24 cellular contexts compared by ENCODE assay signal in the genomic region with DNA sequence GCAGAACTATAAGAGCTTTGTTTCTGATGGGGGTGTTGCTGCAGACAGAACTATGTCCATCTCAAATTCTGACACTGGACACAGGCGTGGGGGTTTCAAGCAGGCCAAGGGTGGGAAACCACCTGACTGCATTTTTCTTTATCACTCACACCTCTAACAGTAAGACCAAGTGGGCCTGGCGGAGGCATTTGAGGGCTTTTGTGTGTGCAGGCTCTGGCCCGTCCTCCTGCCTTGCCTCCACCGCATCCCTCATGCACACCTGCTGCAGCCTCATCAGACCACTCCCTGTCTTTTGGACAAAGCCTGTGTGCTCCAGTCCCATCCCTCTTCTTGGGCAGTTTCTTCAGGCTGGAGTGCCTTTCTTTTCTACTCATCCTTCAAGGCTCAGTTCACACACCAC. TPM values are rescaled to one million over a fixed set of nuclear protein-coding genes. Genes with fewer than 3 reads are reported as not detected.
DNase-seq lines count a peak whose midpoint lies in the region; ATAC-seq and TF ChIP-seq lines count a peak whose summit lies in the region.
"Had no signal": no experiment of that assay in that cellular context is flagged by ENCODE, and none has a peak within 500 bp of the region (broad histone marks: within the 10 kb centered on the region; RNA-seq: fewer than 3 reads in every experiment).

No MANE protein-coding gene starts in this region.

- no peaks in the 10 kb centered on the region for H3K36me3 Mint-ChIP-seq in activated CD8-positive, alpha-beta T cell treated with anti-CD3 and anti-CD28 coated beads, Interleukin-2, amount 10 ng/mL, durations not matched to agents 7 days and 5 days (ENCODE audit: low read depth)
- H3K36me3 Mint-ChIP-seq in activated CD8-positive, alpha-beta T cell treated with anti-CD3 and anti-CD28 coated beads for 36 hours (ENCODE audit: low read depth): no peaks in the 10 kb centered on the region
- no peaks in the 10 kb centered on the region for H3K36me3 Mint-ChIP-seq in osteocyte (ENCODE audit: unreplicated experiment)
- H3K36me3 Mint-ChIP-seq: CD8-positive, alpha-beta memory T cell had no signal

- intact Hi-C loops in activated CD8-positive, alpha-beta T cell treated with anti-CD3 and anti-CD28 coated beads for 36 hours (cut with micrococcal nuclease): no loop called here

- no peak for ATAC-seq in activated CD8-positive, alpha-beta T cell treated with anti-CD3 and anti-CD28 coated beads, Interleukin-2, amount 10 ng/mL, durations not matched to agents 7 days and 5 days
- no peak for ATAC-seq in activated CD8-positive, alpha-beta T cell treated with anti-CD3 and anti-CD28 coated beads for 36 hours
- ATAC-seq in HG02642 (IDR thresholded peaks at IDR 0.05; ENCODE audit: poor library complexity, unreplicated experiment) (no peak), HG03025 (IDR thresholded peaks at IDR 0.05; ENCODE audit: low FRiP score, unreplicated experiment) (no peak)
- ATAC-seq: GM12878 had no signal

- TF ChIP-seq CTCF in activated CD8-positive, alpha-beta T cell treated with anti-CD3 and anti-CD28 coated beads for 36 hours (IDR thresholded peaks at IDR 0.05): no peak
- no peak for TF ChIP-seq CTCF in coronary artery (IDR thresholded peaks at IDR 0.05)
- no peak for TF ChIP-seq CTCF in osteocyte (IDR thresholded peaks at IDR 0.05)

- H3K27ac ChIP-seq in coronary artery: no peak overlapping the region
- H3K27ac ChIP-seq: 22Rv1; BLaER1 treated with 17β-estradiol and CSF1 and Interleukin-3, amounts not matched to agents 10 nM and 100 nM; GM23248 had no signal

- no peaks in the 10 kb centered on the region for H3K9me3 Mint-ChIP-seq in activated CD8-positive, alpha-beta T cell treated with anti-CD3 and anti-CD28 coated beads, Interleukin-2, amount 10 ng/mL, durations not matched to agents 7 days and 5 days (ENCODE audit: insufficient read depth)
- H3K9me3 Mint-ChIP-seq in activated CD8-positive, alpha-beta T cell treated with anti-CD3 and anti-CD28 coated beads for 36 hours: no peaks in the 10 kb centered on the region
- no peaks in the 10 kb centered on the region for H3K9me3 Mint-ChIP-seq in osteocyte (ENCODE audit: unreplicated experiment)
- H3K9me3 Mint-ChIP-seq: CD14-positive monocyte; CD4-positive, alpha-beta T cell; CD8-positive, alpha-beta memory T cell; HFFc6 had no signal

- peak; percentile 14 for DNase-seq in activated CD8-positive, alpha-beta T cell treated with anti-CD3 and anti-CD28 coated beads, Interleukin-2, amount 10 ng/mL, durations not matched to agents 7 days and 5 days
- DNase-seq in activated CD8-positive, alpha-beta T cell treated with anti-CD3 and anti-CD28 coated beads for 36 hours: no peak
- DNase-seq in H4 (ENCODE audit: low spot score) (peak; percentile 4), coronary artery (ENCODE audit: low spot score) (peak; percentile 36), osteocyte (ENCODE audit: extremely low spot score, unreplicated experiment) (peak; percentile 65), NCI-H446 (lab: John Stamatoyannopoulos, UW) (no peak)
- DNase-seq: AML-193; BE2C; CD4-positive, alpha-beta T cell; CD8-positive, alpha-beta memory T cell; DMS 273 treated with DMSO at 0.1 percent for 48 hours; DMS79; EL; GDM1; GM23248; HFFc6 had no signal

- H3K27ac Mint-ChIP-seq in activated CD8-positive, alpha-beta T cell treated with anti-CD3 and anti-CD28 coated beads, Interleukin-2, amount 10 ng/mL, durations not matched to agents 7 days and 5 days: no peak overlapping the region
- no peak overlapping the region for H3K27ac Mint-ChIP-seq in activated CD8-positive, alpha-beta T cell treated with anti-CD3 and anti-CD28 coated beads for 36 hours
- no peak overlapping the region for H3K27ac Mint-ChIP-seq in osteocyte (ENCODE audit: unreplicated experiment)
- H3K27ac Mint-ChIP-seq: CD4-positive, alpha-beta T cell; HFFc6 had no signal

- POLR2A ChIA-PET in activated CD8-positive, alpha-beta T cell treated with anti-CD3 and anti-CD28 coated beads, Interleukin-2, amount 10 ng/mL, durations not matched to agents 7 days and 5 days (lab: Charles Lee): no interaction called here
- POLR2A ChIA-PET in activated CD8-positive, alpha-beta T cell treated with anti-CD3 and anti-CD28 coated beads for 36 hours (lab: Charles Lee): no interaction called here

- H3K4me1 Mint-ChIP-seq in activated CD8-positive, alpha-beta T cell treated with anti-CD3 and anti-CD28 coated beads, Interleukin-2, amount 10 ng/mL, durations not matched to agents 7 days and 5 days (ENCODE audit: low read depth): no peaks in the 10 kb centered on the region
- H3K4me1 Mint-ChIP-seq in activated CD8-positive, alpha-beta T cell treated with anti-CD3 and anti-CD28 coated beads for 36 hours (ENCODE audit: low read depth): no peaks in the 10 kb centered on the region
- H3K4me1 Mint-ChIP-seq in osteocyte (ENCODE audit: unreplicated experiment): no peaks in the 10 kb centered on the region

- peaks cover 21% of the 10 kb centered on the region for H3K27me3 Mint-ChIP-seq in activated CD8-positive, alpha-beta T cell treated with anti-CD3 and anti-CD28 coated beads, Interleukin-2, amount 10 ng/mL, durations not matched to agents 7 days and 5 days (ENCODE audit: low read depth)
- H3K27me3 Mint-ChIP-seq in activated CD8-positive, alpha-beta T cell treated with anti-CD3 and anti-CD28 coated beads for 36 hours: peaks cover 8% of the 10 kb centered on the region
- H3K27me3 Mint-ChIP-seq in osteocyte (ENCODE audit: unreplicated experiment): peaks cover 44% of the 10 kb centered on the region

- no peak overlapping the region for H3K4me3 Mint-ChIP-seq in activated CD8-positive, alpha-beta T cell treated with anti-CD3 and anti-CD28 coated beads, Interleukin-2, amount 10 ng/mL, durations not matched to agents 7 days and 5 days
- no peak overlapping the region for H3K4me3 Mint-ChIP-seq in activated CD8-positive, alpha-beta T cell treated with anti-CD3 and anti-CD28 coated beads for 36 hours
- no peak overlapping the region for H3K4me3 Mint-ChIP-seq in osteocyte (ENCODE audit: unreplicated experiment)
- H3K4me3 Mint-ChIP-seq: CD4-positive, alpha-beta T cell; CD8-positive, alpha-beta memory T cell; HFFc6 had no signal

- CTCF ChIA-PET in activated CD8-positive, alpha-beta T cell treated with anti-CD3 and anti-CD28 coated beads, Interleukin-2, amount 10 ng/mL, durations not matched to agents 7 days and 5 days (lab: Charles Lee): interaction anchor here (1.5 to 3.6 kb wide), 2 partner anchors 14 to 20 kb away, joined by 3 to 16 read pairs; no protein-coding TSS in a partner anchor
- CTCF ChIA-PET in activated CD8-positive, alpha-beta T cell treated with anti-CD3 and anti-CD28 coated beads for 36 hours (lab: Charles Lee): interaction anchor here (0.8 to 2.5 kb wide), 2 partner anchors 20 to 72 kb away, joined by 3 to 7 read pairs; no protein-coding TSS in a partner anchor

- H3K4me3 ChIP-seq in coronary artery: no peak overlapping the region
- H3K4me3 ChIP-seq: BLaER1 treated with 17β-estradiol and CSF1 and Interleukin-3, amounts not matched to agents 10 nM and 100 nM; GM12878; GM23248; HAP-1 had no signal

RNA-seq across cellular contexts. Expression of a gene that starts 7.9 kb away (rescaled TPM):
- not detected for total RNA-seq in activated CD8-positive, alpha-beta T cell treated with anti-CD3 and anti-CD28 coated beads, Interleukin-2, amount 10 ng/mL, durations not matched to agents 7 days and 5 days
- total RNA-seq in activated CD8-positive, alpha-beta T cell treated with anti-CD3 and anti-CD28 coated beads for 36 hours: not detected
- total RNA-seq in H4 (2014; rRNA removed; shearing (Covaris generic)): not detected in 2 replicates
- not detected in 2 replicates for total RNA-seq in osteocyte
- total RNA-seq: CD4-positive, alpha-beta T cell; CD8-positive, alpha-beta memory T cell; GM12878; GM23248; H1; HFFc6 had no signal

RNA-seq across cellular contexts. Expression of a gene that starts 33.3 kb away (rescaled TPM):
- total RNA-seq in activated CD8-positive, alpha-beta T cell treated with anti-CD3 and anti-CD28 coated beads, Interleukin-2, amount 10 ng/mL, durations not matched to agents 7 days and 5 days: 1 to 10 TPM; 1.6 to 2.3 TPM
- 1 to 10 TPM; 3.4 to 4.3 TPM for total RNA-seq in activated CD8-positive, alpha-beta T cell treated with anti-CD3 and anti-CD28 coated beads for 36 hours
- total RNA-seq in H4 (2014; rRNA removed; shearing (Covaris generic)): 2.1 and 4.2 TPM in 2 replicates
- 25.6 and 29.9 TPM in 2 replicates for total RNA-seq in osteocyte

RNA-seq across cellular contexts. Expression of a gene that starts 33.8 kb away (rescaled TPM):
- not detected for total RNA-seq in activated CD8-positive, alpha-beta T cell treated with anti-CD3 and anti-CD28 coated beads, Interleukin-2, amount 10 ng/mL, durations not matched to agents 7 days and 5 days
- not detected for total RNA-seq in activated CD8-positive, alpha-beta T cell treated with anti-CD3 and anti-CD28 coated beads for 36 hours
- not detected in 2 replicates for total RNA-seq in H4 (2014; rRNA removed; shearing (Covaris generic))
- not detected in 2 replicates for total RNA-seq in osteocyte
- total RNA-seq: CD4-positive, alpha-beta T cell; CD8-positive, alpha-beta memory T cell; GM12878; GM23248; H1; HFFc6 had no signal

RNA-seq across cellular contexts. Expression of a gene that starts 43.7 kb away (rescaled TPM):
- total RNA-seq in activated CD8-positive, alpha-beta T cell treated with anti-CD3 and anti-CD28 coated beads, Interleukin-2, amount 10 ng/mL, durations not matched to agents 7 days and 5 days: not detected
- not detected for total RNA-seq in activated CD8-positive, alpha-beta T cell treated with anti-CD3 and anti-CD28 coated beads for 36 hours
- total RNA-seq in H4 (2014; rRNA removed; shearing (Covaris generic)): 0.41 TPM in 1 of 2 replicates, not detected in the other
- 3.0 and 3.7 TPM in 2 replicates for total RNA-seq in osteocyte
- total RNA-seq: CD4-positive, alpha-beta T cell; CD8-positive, alpha-beta memory T cell; GM12878; H1 had no signal

RNA-seq across cellular contexts. Expression of a gene that starts 47.0 kb away (rescaled TPM):
- total RNA-seq in activated CD8-positive, alpha-beta T cell treated with anti-CD3 and anti-CD28 coated beads, Interleukin-2, amount 10 ng/mL, durations not matched to agents 7 days and 5 days: not detected
- not detected for total RNA-seq in activated CD8-positive, alpha-beta T cell treated with anti-CD3 and anti-CD28 coated beads for 36 hours
- total RNA-seq in H4 (2014; rRNA removed; shearing (Covaris generic)): 0.12 and 0.27 TPM in 2 replicates
- total RNA-seq in osteocyte: 0.56 TPM in 1 of 2 replicates, not detected in the other
- total RNA-seq: CD4-positive, alpha-beta T cell; CD8-positive, alpha-beta memory T cell; GM12878; GM23248; H1 had no signal

Comparison
In these comparisons a context has a peak if more than half of its experiments do, and no peak if none do; other contexts are left out.
1. DNase-seq: peak in activated CD8-positive, alpha-beta T cell treated with anti-CD3 and anti-CD28 coated beads, Interleukin-2, amount 10 ng/mL, durations not matched to agents 7 days and 5 days (single experiment), H4 (single experiment), coronary artery (single experiment) and osteocyte (single experiment); none in activated CD8-positive, alpha-beta T cell treated with anti-CD3 and anti-CD28 coated beads for 36 hours (single experiment) and NCI-H446 (0 of 2).